ENCODE assay signal across 21 cellular contexts in genomic region chr2:145598434-145598833, GRCh38.
A peak's percentile ranks its signal among the peaks of the same experiment; 100 is the strongest.
DNase-seq lines count a peak whose midpoint lies in the region; ATAC-seq, FAIRE-seq and TF ChIP-seq lines count a peak whose summit lies in the region.
"Had no signal": no experiment of that assay in that cellular context is flagged by ENCODE, and none has a peak within 500 bp of the region (broad histone marks: within the 10 kb centered on the region; RNA-seq: fewer than 3 reads in every experiment).

No MANE protein-coding gene starts in this region.

- H3K4me3 ChIP-seq in astrocyte (ENCODE audit: insufficient read depth, low read depth, low read length) (no peak overlapping the region), fibroblast of pulmonary artery (replicated peaks; ENCODE audit: low read depth, low read length) (no peak overlapping the region), subcutaneous abdominal adipose tissue (ENCODE audit: low read depth in 1 of 5, low read length in 5 of 5) (no peak overlapping the region)
- H3K4me3 ChIP-seq: adrenal gland, lower lobe of right lung had no signal

- H3K36me3 ChIP-seq in astrocyte (ENCODE audit: insufficient read depth, low read length), result no peaks in the 10 kb centered on the region
- no peaks in the 10 kb centered on the region for H3K36me3 ChIP-seq in subcutaneous abdominal adipose tissue (ENCODE audit: control insufficient read depth in 5 of 5, insufficient read depth in 5 of 5, low read length in 5 of 5)
- H3K36me3 ChIP-seq: adrenal gland, lower lobe of right lung had no signal

- no peaks in the 10 kb centered on the region for H3K79me2 ChIP-seq in astrocyte (ENCODE audit: insufficient read depth, low read length)

- no peak overlapping the region for H3K4me3 Mint-ChIP-seq in HFFc6
- H3K4me3 Mint-ChIP-seq in astrocyte (ENCODE audit: unreplicated experiment), result no peak overlapping the region
- no peak overlapping the region for H3K4me3 Mint-ChIP-seq in activated T-helper 17 cell treated with anti-CD3 and anti-CD28 coated beads, Interleukin-2, amount 50 U/mL, for 72 hours
- H3K4me3 Mint-ChIP-seq: stimulated activated naive CD8-positive, alpha-beta T cell treated with anti-CD3 and anti-CD28 coated beads, Interleukin-15, amount 100 ng/mL, for 72 hours; T-helper 2 cell treated with Interferon-gamma antibody and Interleukin-4, amounts not matched to agents 5 μg/mL and 100 μg/mL, for 36 hours had no signal

- no peak for TF ChIP-seq CTCF in HFFc6 (IDR thresholded peaks at IDR 0.05)
- no peak for TF ChIP-seq CTCF in astrocyte (IDR thresholded peaks at IDR 0.05; ENCODE audit: insufficient read depth, low read depth, low read length)
- TF ChIP-seq CTCF in fibroblast of pulmonary artery (IDR thresholded peaks at IDR 0.05; ENCODE audit: low read length, missing control alignments), result no peak

- H3K4me1 Mint-ChIP-seq in HFFc6 (ENCODE audit: low read depth) (peaks cover 89% of the 10 kb centered on the region), astrocyte (ENCODE audit: low read depth, unreplicated experiment) (peaks cover 42% of the 10 kb centered on the region)
- H3K4me1 Mint-ChIP-seq in activated T-helper 17 cell treated with anti-CD3 and anti-CD28 coated beads, Interleukin-2, amount 50 U/mL, for 72 hours, result no peaks in the 10 kb centered on the region
- H3K4me1 Mint-ChIP-seq: stimulated activated naive CD8-positive, alpha-beta T cell treated with anti-CD3 and anti-CD28 coated beads, Interleukin-15, amount 100 ng/mL, for 72 hours had no signal

- H3K4me1 ChIP-seq in astrocyte (ENCODE audit: insufficient read depth, low read length) (peaks cover 20% of the 10 kb centered on the region), subcutaneous abdominal adipose tissue (ENCODE audit: control insufficient read depth in 5 of 5, insufficient read depth in 5 of 5, low read length in 5 of 5) (peaks cover 0 to 38% (median 19%) of the 10 kb centered on the region in 5 donors)
- H3K4me1 ChIP-seq: adrenal gland had no signal

- H3K9ac ChIP-seq in astrocyte (ENCODE audit: low read length) (no peak overlapping the region), subcutaneous abdominal adipose tissue (ENCODE audit: low read length in 5 of 5) (no peak overlapping the region)

- peaks cover 4% of the 10 kb centered on the region; the same call in 1 of the 2 replicates for H3K36me3 Mint-ChIP-seq in HFFc6 (ENCODE audit: low read depth)
- no peaks in the 10 kb centered on the region for H3K36me3 Mint-ChIP-seq in astrocyte (ENCODE audit: low read depth, unreplicated experiment)
- H3K36me3 Mint-ChIP-seq in activated T-helper 17 cell treated with anti-CD3 and anti-CD28 coated beads, Interleukin-2, amount 50 U/mL, for 72 hours (ENCODE audit: low read depth), result no peaks in the 10 kb centered on the region

- no peak for FAIRE-seq in astrocyte (lab: Jason Lieb, UNC)
- FAIRE-seq: G401.6, keratinocyte had no signal

- ATAC-seq in HG03159 (IDR thresholded peaks at IDR 0.05; ENCODE audit: unreplicated experiment), result no peak
- ATAC-seq in activated T-helper 17 cell treated with anti-CD3 and anti-CD28 coated beads, Interleukin-2, amount 50 U/mL, for 72 hours (replicated peaks), result no peak
- ATAC-seq: lower lobe of right lung; stimulated activated naive CD8-positive, alpha-beta T cell treated with anti-CD3 and anti-CD28 coated beads, Interleukin-15, amount 100 ng/mL, for 72 hours had no signal

- H3K27me3 Mint-ChIP-seq in HFFc6 (ENCODE audit: insufficient read depth) (no peaks in the 10 kb centered on the region), astrocyte (ENCODE audit: low read depth, unreplicated experiment) (no peaks in the 10 kb centered on the region)
- H3K27me3 Mint-ChIP-seq in activated T-helper 17 cell treated with anti-CD3 and anti-CD28 coated beads, Interleukin-2, amount 50 U/mL, for 72 hours, result no peaks in the 10 kb centered on the region
- H3K27me3 Mint-ChIP-seq: stimulated activated naive CD8-positive, alpha-beta T cell treated with anti-CD3 and anti-CD28 coated beads, Interleukin-15, amount 100 ng/mL, for 72 hours had no signal

- H3K27ac ChIP-seq in astrocyte (ENCODE audit: low read depth, low read length) (peak overlapping the region; percentile 23), subcutaneous abdominal adipose tissue (ENCODE audit: low read depth, low read length) (peak overlapping the region; percentile 63)
- H3K27ac ChIP-seq: adrenal gland, lower lobe of right lung had no signal

- no peak overlapping the region for H2AFZ ChIP-seq in astrocyte (ENCODE audit: low read depth, low read length)

- peak; percentile 59 for DNase-seq in HFFc6
- DNase-seq in astrocyte (ENCODE audit: low read depth), result peak; percentile 72
- DNase-seq in fibroblast of pulmonary artery (ENCODE audit: low read depth), result peak; percentile 46
- no peak for DNase-seq in anterior cingulate cortex (lab: John Stamatoyannopoulos, UW)
- DNase-seq: activated CD4-positive, alpha-beta T cell treated with anti-CD3 and anti-CD28 coated beads, Interleukin-2, amount 50 U/mL, for 4 hours; activated gamma-delta T cell; adrenal gland; effector memory CD4-positive, alpha-beta T cell; hypothalamus; lower lobe of right lung; NCI-H1092; NCI-H2081; stimulated activated CD4-positive, alpha-beta T cell treated with anti-CD3 and anti-CD28 coated beads, Interleukin-4, amount 100 ng/mL, for 4 hours; stimulated activated naive CD8-positive, alpha-beta T cell treated with anti-CD3 and anti-CD28 coated beads, Interleukin-15, amount 100 ng/mL, for 72 hours; trophoblast cell had no signal

- H3K27me3 ChIP-seq in astrocyte (ENCODE audit: insufficient read depth, low read length) (no peaks in the 10 kb centered on the region), subcutaneous abdominal adipose tissue (ENCODE audit: control insufficient read depth in 5 of 5, insufficient read depth in 4 of 5, low read length in 5 of 5) (no peaks in the 10 kb centered on the region)
- H3K27me3 ChIP-seq: adrenal gland had no signal

- H3K27ac Mint-ChIP-seq in HFFc6, result peak overlapping the region; percentile 69
- H3K27ac Mint-ChIP-seq in astrocyte (ENCODE audit: unreplicated experiment), result no peak overlapping the region
- no peak overlapping the region for H3K27ac Mint-ChIP-seq in activated T-helper 17 cell treated with anti-CD3 and anti-CD28 coated beads, Interleukin-2, amount 50 U/mL, for 72 hours
- H3K27ac Mint-ChIP-seq: stimulated activated naive CD8-positive, alpha-beta T cell treated with anti-CD3 and anti-CD28 coated beads, Interleukin-15, amount 100 ng/mL, for 72 hours; T-helper 2 cell treated with Interferon-gamma antibody and Interleukin-4, amounts not matched to agents 5 μg/mL and 100 μg/mL, for 36 hours had no signal

- peak overlapping the region; percentile 35 for H3K4me2 ChIP-seq in astrocyte (ENCODE audit: low read length)

- H3K9me3 Mint-ChIP-seq in HFFc6, result no peaks in the 10 kb centered on the region
- no peaks in the 10 kb centered on the region for H3K9me3 Mint-ChIP-seq in astrocyte (ENCODE audit: unreplicated experiment)
- H3K9me3 Mint-ChIP-seq in activated T-helper 17 cell treated with anti-CD3 and anti-CD28 coated beads, Interleukin-2, amount 50 U/mL, for 72 hours, result no peaks in the 10 kb centered on the region
- H3K9me3 Mint-ChIP-seq: stimulated activated naive CD8-positive, alpha-beta T cell treated with anti-CD3 and anti-CD28 coated beads, Interleukin-15, amount 100 ng/mL, for 72 hours; T-helper 2 cell treated with Interferon-gamma antibody and Interleukin-4, amounts not matched to agents 5 μg/mL and 100 μg/mL, for 36 hours had no signal

- no peaks in the 10 kb centered on the region for H4K20me1 ChIP-seq in astrocyte (ENCODE audit: insufficient read depth, low read length)

- no peaks in the 10 kb centered on the region for H3K9me3 ChIP-seq in astrocyte (ENCODE audit: insufficient read depth, low read depth, low read length)
- H3K9me3 ChIP-seq in subcutaneous abdominal adipose tissue (ENCODE audit: control insufficient read depth in 5 of 5, low read length in 5 of 5), result no peaks in the 10 kb centered on the region
- H3K9me3 ChIP-seq: adrenal gland, lower lobe of right lung had no signal

Comparison
In these comparisons a context has a peak if more than half of its experiments do, and no peak if none do; other contexts are left out.
1. DNase-seq: peak in HFFc6 (single experiment), astrocyte (single experiment) and fibroblast of pulmonary artery (single experiment); none in anterior cingulate cortex (0 of 58).